Comparison of ENCODE assay signal across 8 cellular contexts in genomic region chr13:50635504-50635903, GRCh38.
DNase-seq lines count a peak whose midpoint lies in the region; ATAC-seq and TF ChIP-seq lines count a peak whose summit lies in the region.

No MANE protein-coding gene starts in this region.

- no peak for TF ChIP-seq POLR2A in adrenal gland (IDR thresholded peaks at IDR 0.05)

- 36 to 61% (median 54%) methylated on average over 3 of the region's 3 CpGs for WGBS in adrenal gland, 4 donors

- DNase-seq in adrenal gland (peak; percentile 29 to 76 (median 61)), neural progenitor cell (ENCODE audit: low spot score) (no peak), UCSD-AML1 (lab: John Stamatoyannopoulos, UW; ENCODE audit: unreplicated experiment) (no peak), NCI-H1048 (lab: John Stamatoyannopoulos, UW) (no peak)
- DNase-seq in stimulated activated CD4-positive, alpha-beta T cell treated with anti-CD3 and anti-CD28 coated beads, Interleukin-2, amount 100 ng/mL, for 48 hours: no peak
- no peak for DNase-seq in stimulated activated effector memory CD8-positive, alpha-beta T cell treated with anti-CD3 and anti-CD28 coated beads, Interleukin-12 subunit alpha, Interleukin-12 subunit beta, amount 100 ng/mL, for 72 hours (ENCODE audit: low spot score in 2 of 2)

- no peaks in the 10 kb centered on the region for H4K20me1 ChIP-seq in neural progenitor cell (ENCODE audit: low read depth)

- peak overlapping the region; percentile 41 to 75 (median 56) for H3K27ac ChIP-seq in adrenal gland
- no peak overlapping the region for H3K27ac ChIP-seq in neural progenitor cell

- H3K4me1 ChIP-seq in adrenal gland (replicated peaks in 1 of 2) (peaks cover 0 to 7% of the 10 kb centered on the region in 2 donors), neural progenitor cell (peaks cover 10% of the 10 kb centered on the region)

- ATAC-seq in GM18870 (IDR thresholded peaks at IDR 0.05; ENCODE audit: unreplicated experiment) (peak; percentile 66), HG03025 (IDR thresholded peaks at IDR 0.05; ENCODE audit: low FRiP score, unreplicated experiment) (peak; percentile 56)
- no peak for ATAC-seq in stimulated activated effector memory CD8-positive, alpha-beta T cell treated with anti-CD3 and anti-CD28 coated beads, Interleukin-12 subunit alpha, Interleukin-12 subunit beta, amount 100 ng/mL, for 72 hours

- H3K4me3 ChIP-seq in adrenal gland: no peak overlapping the region
- H3K4me3 ChIP-seq in neural progenitor cell: no peak overlapping the region

- no peak overlapping the region for H2AFZ ChIP-seq in neural progenitor cell (replicated peaks)

- peaks cover 2% of the 10 kb centered on the region for H3K27me3 Mint-ChIP-seq in neural progenitor cell (ENCODE audit: insufficient read depth, low read depth)

- H3K4me1 Mint-ChIP-seq in neural progenitor cell: peaks cover 18% of the 10 kb centered on the region
- no peaks in the 10 kb centered on the region for H3K4me1 Mint-ChIP-seq in stimulated activated effector memory CD8-positive, alpha-beta T cell treated with anti-CD3 and anti-CD28 coated beads, Interleukin-12 subunit alpha, Interleukin-12 subunit beta, amount 100 ng/mL, for 72 hours

- TF ChIP-seq CTCF in adrenal gland (IDR thresholded peaks at IDR 0.05) (no peak), neural progenitor cell (IDR thresholded peaks at IDR 0.05) (no peak)

- peak overlapping the region; percentile 22 for H3K27ac Mint-ChIP-seq in neural progenitor cell
- H3K27ac Mint-ChIP-seq in stimulated activated effector memory CD8-positive, alpha-beta T cell treated with anti-CD3 and anti-CD28 coated beads, Interleukin-12 subunit alpha, Interleukin-12 subunit beta, amount 100 ng/mL, for 72 hours: no peak overlapping the region

- no peaks in the 10 kb centered on the region for H3K36me3 ChIP-seq in adrenal gland (replicated peaks in 1 of 2)
- no peaks in the 10 kb centered on the region for H3K36me3 ChIP-seq in neural progenitor cell

- no peaks in the 10 kb centered on the region for H3K27me3 ChIP-seq in adrenal gland
- H3K27me3 ChIP-seq in neural progenitor cell: no peaks in the 10 kb centered on the region

- H3K36me3 Mint-ChIP-seq in neural progenitor cell: no peaks in the 10 kb centered on the region
- H3K36me3 Mint-ChIP-seq in stimulated activated effector memory CD8-positive, alpha-beta T cell treated with anti-CD3 and anti-CD28 coated beads, Interleukin-12 subunit alpha, Interleukin-12 subunit beta, amount 100 ng/mL, for 72 hours: no peaks in the 10 kb centered on the region

- no peaks in the 10 kb centered on the region for H3K79me2 ChIP-seq in neural progenitor cell (ENCODE audit: low read depth)

- peak overlapping the region; percentile 50 for H3K4me2 ChIP-seq in neural progenitor cell

- intact Hi-C loops in adrenal gland (cut with DNase I): no loop called here

- H3K9ac ChIP-seq in neural progenitor cell: no peak overlapping the region

- H3K9me3 ChIP-seq in adrenal gland (replicated peaks in 1 of 3): no peaks in the 10 kb centered on the region
- no peaks in the 10 kb centered on the region for H3K9me3 ChIP-seq in neural progenitor cell (ENCODE audit: low read depth)

- H3K9me3 Mint-ChIP-seq in neural progenitor cell: peaks cover 3% of the 10 kb centered on the region
- no peaks in the 10 kb centered on the region for H3K9me3 Mint-ChIP-seq in stimulated activated effector memory CD8-positive, alpha-beta T cell treated with anti-CD3 and anti-CD28 coated beads, Interleukin-12 subunit alpha, Interleukin-12 subunit beta, amount 100 ng/mL, for 72 hours

- H3K4me3 Mint-ChIP-seq in neural progenitor cell: no peak overlapping the region
- H3K4me3 Mint-ChIP-seq in stimulated activated effector memory CD8-positive, alpha-beta T cell treated with anti-CD3 and anti-CD28 coated beads, Interleukin-12 subunit alpha, Interleukin-12 subunit beta, amount 100 ng/mL, for 72 hours: no peak overlapping the region

- no peaks in the 10 kb centered on the region for H3F3A ChIP-seq in neural progenitor cell (ENCODE audit: low read depth)

Comparison
In these comparisons a context has a peak if more than half of its experiments do, and no peak if none do; other contexts are left out.
1. DNase-seq: peak in adrenal gland (7 of 7); none in neural progenitor cell (single experiment), UCSD-AML1 (single experiment), stimulated activated CD4-positive, alpha-beta T cell treated with anti-CD3 and anti-CD28 coated beads, Interleukin-2, amount 100 ng/mL, for 48 hours (0 of 2), NCI-H1048 (single experiment) and stimulated activated effector memory CD8-positive, alpha-beta T cell treated with anti-CD3 and anti-CD28 coated beads, Interleukin-12 subunit alpha, Interleukin-12 subunit beta, amount 100 ng/mL, for 72 hours (0 of 2).